Comparison of ENCODE assay signal across 9 cellular contexts in the genomic region with DNA sequence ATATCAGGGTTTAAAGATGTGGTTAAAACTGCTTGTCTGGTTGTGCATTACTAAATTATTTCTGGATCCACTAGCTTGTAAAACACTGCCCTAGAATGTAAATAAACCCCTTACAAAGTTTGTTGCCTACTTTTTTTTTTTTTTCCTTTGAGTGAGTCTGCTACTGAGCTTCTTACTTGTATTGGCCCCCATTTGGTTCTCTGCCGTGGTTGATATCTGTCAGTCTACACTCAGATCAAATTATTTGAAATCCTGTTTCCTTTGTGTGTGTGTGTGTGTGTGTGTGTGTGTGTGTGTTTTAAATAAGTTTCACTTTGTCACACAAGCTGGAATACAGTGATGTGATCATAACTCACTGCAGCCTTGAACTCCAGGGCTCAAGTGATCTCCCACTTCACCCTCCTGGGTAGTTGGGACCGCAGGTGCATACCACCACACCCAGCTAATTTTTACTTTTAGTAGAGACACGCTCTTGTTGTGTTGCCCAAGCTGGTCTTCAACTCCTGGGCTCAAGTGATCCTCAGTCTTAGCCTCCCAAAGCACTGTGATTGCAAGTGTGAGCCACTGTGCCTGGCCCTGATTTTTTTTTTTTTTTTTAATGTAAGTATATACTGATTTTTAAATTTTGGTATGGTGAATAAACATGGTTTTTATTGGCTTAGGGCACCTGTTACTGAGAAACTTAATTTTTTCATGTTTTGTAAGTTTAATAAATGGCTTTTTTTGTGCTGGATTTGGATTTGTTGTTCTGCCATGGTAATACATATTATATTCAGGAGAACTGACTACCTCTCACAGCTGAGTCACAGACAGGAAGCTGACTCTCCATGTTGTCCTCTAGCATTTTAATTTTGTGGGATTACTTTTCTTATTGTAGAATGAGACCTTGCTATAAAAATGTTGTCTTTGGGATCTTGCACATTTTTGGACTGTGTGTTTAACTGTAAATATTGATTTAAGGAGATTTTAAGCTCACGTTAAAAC. TPM values are rescaled to one million over a fixed set of nuclear protein-coding genes. Genes with fewer than 3 reads are reported as not detected.
A peak's percentile ranks its signal among the peaks of the same experiment; 100 is the strongest.
DNase-seq lines count a peak whose midpoint lies in the region; TF ChIP-seq lines count a peak whose summit lies in the region.
"Had no signal": no experiment of that assay in that cellular context is flagged by ENCODE, and none has a peak within 500 bp of the region (broad histone marks: within the 10 kb centered on the region; RNA-seq: fewer than 3 reads in every experiment).

No MANE protein-coding gene starts in this region.

- H3K4me3 ChIP-seq in SK-N-MC (no peak overlapping the region; the same call in 1 of the 2 replicates), esophagus muscularis mucosa (no peak overlapping the region)

- no peak overlapping the region for H3K9ac ChIP-seq in SK-N-MC (ENCODE audit: insufficient read length)

- peaks cover 49 to 67% of the 10 kb centered on the region in 2 donors for H3K4me1 Mint-ChIP-seq in immature natural killer cell

- H3K36me3 ChIP-seq in SK-N-MC (ENCODE audit: insufficient read depth, low read length) = no peaks in the 10 kb centered on the region; the same call in 1 of the 2 replicates
- H3K36me3 ChIP-seq in esophagus muscularis mucosa = no peaks in the 10 kb centered on the region

- WGBS in esophagus muscularis mucosa = 74% methylated on average over 4 of the region's 4 CpGs

- H3K9me3 Mint-ChIP-seq in immature natural killer cell = no peaks in the 10 kb centered on the region

- H3K9me3 ChIP-seq in SK-N-MC (ENCODE audit: low read depth, low read length) (no peaks in the 10 kb centered on the region), esophagus muscularis mucosa (no peaks in the 10 kb centered on the region)

- H3K27me3 Mint-ChIP-seq in immature natural killer cell (ENCODE audit: low read depth in 3 of 3) = no peaks in the 10 kb centered on the region
- H3K27me3 Mint-ChIP-seq: activated CD8-positive, alpha-beta memory T cell treated with anti-CD3 and anti-CD28 coated beads, Interleukin-2, amount 10 ng/mL, durations not matched to agents 7 days and 5 days had no signal

- H3K36me3 Mint-ChIP-seq in immature natural killer cell = no peaks in the 10 kb centered on the region

- TF ChIP-seq POLR2A in esophagus muscularis mucosa (IDR thresholded peaks at IDR 0.05; ENCODE audit: low read depth) = no peak

- peaks cover 68 to 75% (median 71%) of the 10 kb centered on the region in 4 donors for H3K4me1 ChIP-seq in esophagus muscularis mucosa

- TF ChIP-seq CTCF in esophagus muscularis mucosa (IDR thresholded peaks at IDR 0.05) = no peak

- DNase-seq in GM04503 (ENCODE audit: low read depth) (peak; percentile 44), SK-N-MC (ENCODE audit: low read depth, low spot score) (peak; percentile 26), esophagus muscularis mucosa (ENCODE audit: extremely low spot score) (peak; percentile 17), renal cortical epithelial cell (ENCODE audit: low read depth) (peak; percentile 76), NCI-H1417 (lab: John Stamatoyannopoulos, UW) (no peak), immature natural killer cell (no peak), D341Med (ENCODE audit: low spot score) (no peak)
- DNase-seq: activated CD8-positive, alpha-beta memory T cell treated with anti-CD3 and anti-CD28 coated beads, Interleukin-2, amount 10 ng/mL, durations not matched to agents 7 days and 5 days; NCI-H446 treated with DMSO at 0.1 percent for 48 hours had no signal

- peak overlapping the region; percentile 60; the same call in 1 of the 2 replicates for H3K27ac ChIP-seq in SK-N-MC
- H3K27ac ChIP-seq in esophagus muscularis mucosa (replicated peaks in 1 of 4) = no peak overlapping the region

- H3K27me3 ChIP-seq in esophagus muscularis mucosa = no peaks in the 10 kb centered on the region

- TF ChIP-seq EP300 in esophagus muscularis mucosa (IDR thresholded peaks at IDR 0.05) = no peak

- H3K27ac Mint-ChIP-seq in immature natural killer cell = peak overlapping the region in 2 of 6 donors; percentile 37 to 48
- H3K27ac Mint-ChIP-seq: activated CD8-positive, alpha-beta memory T cell treated with anti-CD3 and anti-CD28 coated beads, Interleukin-2, amount 10 ng/mL, durations not matched to agents 7 days and 5 days had no signal

- no peak overlapping the region for H3K4me3 Mint-ChIP-seq in immature natural killer cell
- H3K4me3 Mint-ChIP-seq: activated CD8-positive, alpha-beta memory T cell treated with anti-CD3 and anti-CD28 coated beads, Interleukin-2, amount 10 ng/mL, durations not matched to agents 7 days and 5 days had no signal

- intact Hi-C loops in esophagus muscularis mucosa (cut with DNase I) = no loop called here

RNA-seq across cellular contexts. Expression of a gene that starts 48.5 kb away (rescaled TPM):
- total RNA-seq in esophagus muscularis mucosa = 10 to 100 TPM; 37.8 to 59.0 (median 51.7) TPM
- total RNA-seq in renal cortical epithelial cell = 81.3 and 120 TPM in 2 replicates
- polyA plus RNA-seq in immature natural killer cell = 1 to 10 TPM; 2.1 to 4.6 (median 3.4) TPM

Comparison
In these comparisons a context has a peak if more than half of its experiments do, and no peak if none do; other contexts are left out.
1. DNase-seq: peak in GM04503 (single experiment), SK-N-MC (single experiment), esophagus muscularis mucosa (single experiment) and renal cortical epithelial cell (single experiment); none in NCI-H1417 (0 of 3), immature natural killer cell (0 of 3) and D341Med (single experiment).